17 cellular contexts compared by ENCODE assay signal in the genomic region with DNA sequence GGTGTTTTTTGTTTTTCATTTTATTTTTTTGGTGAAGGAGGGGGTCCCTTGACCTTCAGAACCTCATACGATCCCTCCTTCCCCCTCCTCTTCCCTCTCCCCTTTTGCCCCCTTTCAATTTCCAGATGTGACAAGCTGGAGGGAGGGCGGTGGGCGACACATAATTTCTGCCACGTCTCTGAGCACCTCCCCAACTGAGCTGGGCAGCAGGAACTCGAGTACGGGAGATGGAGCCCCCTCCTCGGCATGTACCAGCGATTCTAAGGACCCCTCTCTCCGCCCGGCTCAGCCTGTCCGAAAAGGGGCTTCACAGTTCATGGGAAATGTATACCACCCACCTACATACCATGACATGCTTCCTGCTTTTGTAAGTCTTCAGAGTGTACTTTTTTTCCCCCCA.
"Had no signal": no experiment of that assay in that cellular context is flagged by ENCODE, and none has a peak within 500 bp of the region (broad histone marks: within the 10 kb centered on the region; RNA-seq: fewer than 3 reads in every experiment).

No MANE protein-coding gene starts in this region.

- DNase-seq: activated CD4-positive, alpha-beta T cell treated with anti-CD3 and anti-CD28 coated beads for 48 hours; activated CD8-positive, alpha-beta memory T cell treated with anti-CD3 and anti-CD28 coated beads for 24 hours; activated gamma-delta T cell treated with Interleukin-2 at 50 U/mL for 16 hours; activated T-cell treated with anti-CD3 and anti-CD28 coated beads for 4 hours; adrenal gland; central memory CD4-positive, alpha-beta T cell; hippocampal formation; left cardiac atrium; lower lobe of right lung; naive thymus-derived CD4-positive, alpha-beta T cell; stimulated activated CD4-positive, alpha-beta T cell treated with anti-CD3 and anti-CD28 coated beads, Interleukin-4, amount 100 ng/mL, for 1 hour; stimulated activated CD8-positive, alpha-beta memory T cell treated with anti-CD3 and anti-CD28 coated beads, Interleukin-4, amount 100 ng/mL, for 48 hours; stomach; T-cell; WERI-Rb-1 had no signal

- FAIRE-seq: urothelium cell line had no signal

- H3K4me1 ChIP-seq: lower lobe of right lung had no signal

- ATAC-seq: naive thymus-derived CD4-positive, alpha-beta T cell; T-cell had no signal

- H3K27ac ChIP-seq: adrenal gland, lower lobe of right lung, stomach, WERI-Rb-1 had no signal

- H3K9me3 ChIP-seq: adrenal gland, lower lobe of right lung, stomach had no signal

- H3K27me3 ChIP-seq: adrenal gland, stomach had no signal

- H3K4me3 ChIP-seq: adrenal gland, lower lobe of right lung, SK-N-MC, stomach had no signal

- H3K27me3 Mint-ChIP-seq: naive thymus-derived CD4-positive, alpha-beta T cell; T-cell had no signal

- H3K9me3 Mint-ChIP-seq: naive thymus-derived CD4-positive, alpha-beta T cell; T-cell had no signal

- H3K4me3 Mint-ChIP-seq: naive thymus-derived CD4-positive, alpha-beta T cell; T-cell had no signal
